In genomic region chr1:246280551-246280950, GRCh38 we compare ENCODE assay signal across 10 cellular contexts.
A peak's percentile ranks its signal among the peaks of the same experiment; 100 is the strongest.
DNase-seq lines count a peak whose midpoint lies in the region; ATAC-seq and TF ChIP-seq lines count a peak whose summit lies in the region.
"Had no signal": no experiment of that assay in that cellular context is flagged by ENCODE, and none has a peak within 500 bp of the region (broad histone marks: within the 10 kb centered on the region; RNA-seq: fewer than 3 reads in every experiment).

No MANE protein-coding gene starts in this region.

- no peak overlapping the region for H2BK15ac ChIP-seq in IMR-90 (ENCODE audit: low read depth, low read length)

- H3K23ac ChIP-seq in IMR-90 (ENCODE audit: low read depth, low read length) = no peak overlapping the region

- in situ Hi-C loops in IMR-90 (cut with MboI; ENCODE audit: low sequenced_read_pairs) = loop anchor here (10.0 kb wide), 1 partner anchor 1126 kb away; the partner anchor contains the start of gene KIF26B

- H3K14ac ChIP-seq in IMR-90 (replicated peaks; ENCODE audit: low read depth, low read length) = no peak overlapping the region

- H3K4me3 ChIP-seq in IMR-90 (ENCODE audit: insufficient read depth, low read depth, low read length) = no peak overlapping the region
- H3K4me3 ChIP-seq in lower lobe of right lung = no peak overlapping the region

- peaks cover 3% of the 10 kb centered on the region; the same call in 1 of the 2 replicates for H3K4me1 ChIP-seq in IMR-90 (ENCODE audit: control insufficient read depth, insufficient read depth, low read length)
- H3K4me1 ChIP-seq in lower lobe of right lung = no peaks in the 10 kb centered on the region

- CTCF ChIA-PET in IMR-90 (lab: Yijun Ruan, JAX) = interaction anchor here (0.6 to 1.7 kb wide), 7 partner anchors 9 to 1127 kb away, joined by 3 to 6 read pairs (median 3); no protein-coding TSS in a partner anchor

- H3K27ac ChIP-seq in IMR-90 (ENCODE audit: insufficient read depth, low read length) (no peak overlapping the region), lower lobe of right lung (no peak overlapping the region)

- no peaks in the 10 kb centered on the region for H3K36me3 ChIP-seq in IMR-90 (ENCODE audit: control insufficient read depth, insufficient read depth, low read length)
- no peaks in the 10 kb centered on the region for H3K36me3 ChIP-seq in lower lobe of right lung

- no peak overlapping the region for H4K91ac ChIP-seq in IMR-90 (ENCODE audit: insufficient read depth, low read depth, low read length)

- peak; percentile 56 for TF ChIP-seq CTCF in IMR-90 (conservative IDR thresholded peaks at IDR 0.05; ENCODE audit: low read depth, low read length)
- peak; percentile 14 for TF ChIP-seq CTCF in lower lobe of right lung (IDR thresholded peaks at IDR 0.05)

- no peak overlapping the region for H4K5ac ChIP-seq in IMR-90 (ENCODE audit: low read depth, low read length)

- no peaks in the 10 kb centered on the region for H3K9me1 ChIP-seq in IMR-90 (ENCODE audit: insufficient read depth, low read length)

- H3K56ac ChIP-seq in IMR-90 (ENCODE audit: extremely low read depth, insufficient read depth, low read length) = no peak overlapping the region

- H2BK120ac ChIP-seq in IMR-90 (ENCODE audit: low read depth, low read length) = no peak overlapping the region

- H4K8ac ChIP-seq in IMR-90 (ENCODE audit: low read depth in 2 of 2, low read length in 2 of 2) = no peak overlapping the region

- no peaks in the 10 kb centered on the region for H4K20me1 ChIP-seq in IMR-90 (ENCODE audit: insufficient read depth, low read length)

- 60% methylated on average over 1 of the region's 3 CpGs; no CpG with 5 or more reads in 1 of the 2 experiments for WGBS in IMR-90 (ENCODE audit: extremely low coverage in 2 of 2, insufficient read length in 1 of 2), 2 experiments

- TF ChIP-seq RAD21 in IMR-90 (IDR thresholded peaks at IDR 0.05; ENCODE audit: low read length) = peak; percentile 58

- DNase-seq in COLO668 (lab: John Stamatoyannopoulos, UW; ENCODE audit: unreplicated experiment) = peak; percentile 26
- peak; percentile 60 for DNase-seq in IMR-90
- DNase-seq in SW480 (ENCODE audit: low spot score) = peak; percentile 33
- DNase-seq in lower lobe of right lung = no peak
- DNase-seq in OCI-M2 (lab: John Stamatoyannopoulos, UW; ENCODE audit: unreplicated experiment) = no peak
- DNase-seq in epidermal melanocyte (ENCODE audit: insufficient read length, low spot score) = no peak
- DNase-seq: NCI-H2029 treated with DMSO at 0.1 percent for 48 hours had no signal

- ATAC-seq in IMR-90 (ENCODE audit: low read depth) (peak; percentile 66; the same call in 1 of the 2 replicates), lower lobe of right lung (no peak), GM18907 (IDR thresholded peaks at IDR 0.05; ENCODE audit: unreplicated experiment) (no peak)
- ATAC-seq in activated CD4-positive, CD25-positive, alpha-beta regulatory T cell treated with anti-CD3 and anti-CD28 coated beads, Interleukin-2, amount 50 U/mL, for 24 hours = no peak
- ATAC-seq: activated T-helper 17 cell treated with anti-CD3 and anti-CD28 coated beads, Interleukin-2, amount 50 U/mL, for 72 hours had no signal

- H2BK5ac ChIP-seq in IMR-90 (ENCODE audit: low read depth, low read length, poor library complexity, severe bottlenecking) = no peak overlapping the region

- no peak overlapping the region for H3K4me2 ChIP-seq in IMR-90 (ENCODE audit: low read depth, low read length)

- H2AK5ac ChIP-seq in IMR-90 (ENCODE audit: low read depth, low read length) = no peak overlapping the region

- H3K9ac ChIP-seq in IMR-90 (ENCODE audit: low read depth, low read length) = no peak overlapping the region

- H2BK20ac ChIP-seq in IMR-90 (ENCODE audit: low read depth, low read length) = no peak overlapping the region

- no peak for TF ChIP-seq POLR2A in IMR-90 (IDR thresholded peaks at IDR 0.05; ENCODE audit: low read depth, low read length)

- H3K9me3 ChIP-seq in IMR-90 (ENCODE audit: control insufficient read depth, insufficient read depth, low read length) (no peaks in the 10 kb centered on the region), lower lobe of right lung (no peaks in the 10 kb centered on the region)

- BruUV-seq in IMR-90 (replicated peaks; lab: Mats Ljungman, UMichigan) = no TSS peak

- H2AFZ ChIP-seq in IMR-90 (replicated peaks; ENCODE audit: low read length, poor library complexity) = no peak overlapping the region

- dilution Hi-C loops in IMR-90 (cut with HindIII; ENCODE audit: low sequenced_read_pairs, unreplicated experiment) = no loop called here

- peaks cover 0 to 4% of the 10 kb centered on the region in 2 experiments; a peak in 1 of 4 replicates for H3K79me1 ChIP-seq in IMR-90 (ENCODE audit: low read depth in 1 of 2, low read length in 2 of 2)

- intact Hi-C loops in IMR-90 (cut with micrococcal nuclease) (loop anchor here (1.0 to 5.0 kb wide), 3 partner anchors 167 to 1127 kb away; no protein-coding TSS in a partner anchor), lower lobe of right lung (cut with DNase I) (no loop called here)

- H3K18ac ChIP-seq in IMR-90 (ENCODE audit: low read depth, low read length) = no peak overlapping the region

- H2AK9ac ChIP-seq in IMR-90 (replicated peaks; ENCODE audit: low read depth, low read length, poor library complexity) = no peak overlapping the region

- POLR2A ChIA-PET in IMR-90 (lab: Charles Lee; ENCODE audit: unreplicated experiment) = no interaction called here

- no peaks in the 10 kb centered on the region for H3K27me3 ChIP-seq in IMR-90 (ENCODE audit: control insufficient read depth, insufficient read depth, low read length)
- H3K27me3 ChIP-seq in lower lobe of right lung (ENCODE audit: low read depth) = no peaks in the 10 kb centered on the region

- no peak overlapping the region for H3K4ac ChIP-seq in IMR-90 (ENCODE audit: low read depth, low read length)

TF ChIP-seq in IMR-90, 13 proteins besides CTCF, POLR2A, EP300 and RAD21:
- TF ChIP-seq RFX5 (IDR thresholded peaks at IDR 0.05; ENCODE audit: low read depth, low read length) = no peak
- peak; percentile 47 for TF ChIP-seq SMC3 (IDR thresholded peaks at IDR 0.05; ENCODE audit: low read depth, low read length)

Comparison
In these comparisons a context has a peak if more than half of its experiments do, and no peak if none do; other contexts are left out.
1. DNase-seq: peak in COLO668 (single experiment), IMR-90 (single experiment) and SW480 (single experiment); none in lower lobe of right lung (single experiment), OCI-M2 (single experiment) and epidermal melanocyte (single experiment).